8 cellular contexts compared by ENCODE assay signal in genomic region chr17:27236710-27237315, GRCh38. TPM values are rescaled to one million over a fixed set of nuclear protein-coding genes. Genes with fewer than 3 reads are reported as not detected.
DNase-seq lines count a peak whose midpoint lies in the region; ATAC-seq, FAIRE-seq and TF ChIP-seq lines count a peak whose summit lies in the region.

No MANE protein-coding gene starts in this region.

- H3K4me3 ChIP-seq in DOHH2 (ENCODE audit: low read length) (no peak overlapping the region), LNCaP clone FGC (ENCODE audit: low read depth, low read length) (no peak overlapping the region)

- DNase-seq in LNCaP clone FGC (ENCODE audit: low read depth) = no peak
- peak; percentile 63 for DNase-seq in SK-N-DZ (ENCODE audit: low spot score)
- DNase-seq in activated effector memory CD4-positive, alpha-beta T cell treated with anti-CD3 and anti-CD28 coated beads, Interleukin-2, amount 50 U/mL, for 16 hours = peak; percentile 89
- DNase-seq in germinal center (ENCODE audit: low spot score) = peak; percentile 59
- DNase-seq in pons (ENCODE audit: low spot score) = peak; percentile 91
- DNase-seq in urothelium cell line (ENCODE audit: low spot score) = peak; percentile 51

- no peak overlapping the region for H3K27ac ChIP-seq in DOHH2 (ENCODE audit: low read depth, low read length)

- no peaks in the 10 kb centered on the region for H3K9me2 ChIP-seq in DOHH2 (replicated peaks; ENCODE audit: control insufficient read depth, low read length)

- H3K27me3 ChIP-seq in DOHH2 (ENCODE audit: control insufficient read depth, low read length) = no peaks in the 10 kb centered on the region

- H4K20me1 ChIP-seq in DOHH2 (ENCODE audit: control insufficient read depth, insufficient read depth, low read depth, low read length) = no peaks in the 10 kb centered on the region

- H3K4me2 ChIP-seq in DOHH2 (ENCODE audit: low read length) = no peak overlapping the region

- FAIRE-seq in urothelium cell line (lab: Jason Lieb, UNC) = no peak

- H3K36me3 ChIP-seq in DOHH2 (ENCODE audit: control insufficient read depth, low read length) = no peaks in the 10 kb centered on the region

- H3K79me2 ChIP-seq in DOHH2 (ENCODE audit: control insufficient read depth, low read length) = no peaks in the 10 kb centered on the region

- ATAC-seq in GM18907 (IDR thresholded peaks at IDR 0.05; ENCODE audit: unreplicated experiment) = no peak

- H3F3A ChIP-seq in DOHH2 (ENCODE audit: control insufficient read depth, insufficient read depth) = no peaks in the 10 kb centered on the region

- TF ChIP-seq CTCF in DOHH2 (IDR thresholded peaks at IDR 0.05; ENCODE audit: low read depth, low read length, poor library complexity, severe bottlenecking) (peak; percentile 88), LNCaP clone FGC (IDR thresholded peaks at IDR 0.05; ENCODE audit: control insufficient read depth, extremely low read depth, insufficient read depth) (peak; percentile 75)

- H3K9me3 ChIP-seq in DOHH2 (ENCODE audit: control insufficient read depth, insufficient read depth, low read length) = no peaks in the 10 kb centered on the region

- H3K4me1 ChIP-seq in DOHH2 (ENCODE audit: control insufficient read depth, low read length) = peaks cover 12% of the 10 kb centered on the region

RNA-seq across cellular contexts. Expression of gene WSB1, which starts 57.1 kb away (rescaled TPM):
- polyA plus RNA-seq in SK-N-DZ (2014; cell fraction: cytosol; rRNA removed) = 144 and 167 TPM in 2 replicates
- polyA plus RNA-seq in SK-N-DZ (2014; cell fraction: nucleus; rRNA removed) = 401 and 428 TPM in 2 replicates
